Comparison of ENCODE assay signal across 19 cellular contexts in the genomic region with DNA sequence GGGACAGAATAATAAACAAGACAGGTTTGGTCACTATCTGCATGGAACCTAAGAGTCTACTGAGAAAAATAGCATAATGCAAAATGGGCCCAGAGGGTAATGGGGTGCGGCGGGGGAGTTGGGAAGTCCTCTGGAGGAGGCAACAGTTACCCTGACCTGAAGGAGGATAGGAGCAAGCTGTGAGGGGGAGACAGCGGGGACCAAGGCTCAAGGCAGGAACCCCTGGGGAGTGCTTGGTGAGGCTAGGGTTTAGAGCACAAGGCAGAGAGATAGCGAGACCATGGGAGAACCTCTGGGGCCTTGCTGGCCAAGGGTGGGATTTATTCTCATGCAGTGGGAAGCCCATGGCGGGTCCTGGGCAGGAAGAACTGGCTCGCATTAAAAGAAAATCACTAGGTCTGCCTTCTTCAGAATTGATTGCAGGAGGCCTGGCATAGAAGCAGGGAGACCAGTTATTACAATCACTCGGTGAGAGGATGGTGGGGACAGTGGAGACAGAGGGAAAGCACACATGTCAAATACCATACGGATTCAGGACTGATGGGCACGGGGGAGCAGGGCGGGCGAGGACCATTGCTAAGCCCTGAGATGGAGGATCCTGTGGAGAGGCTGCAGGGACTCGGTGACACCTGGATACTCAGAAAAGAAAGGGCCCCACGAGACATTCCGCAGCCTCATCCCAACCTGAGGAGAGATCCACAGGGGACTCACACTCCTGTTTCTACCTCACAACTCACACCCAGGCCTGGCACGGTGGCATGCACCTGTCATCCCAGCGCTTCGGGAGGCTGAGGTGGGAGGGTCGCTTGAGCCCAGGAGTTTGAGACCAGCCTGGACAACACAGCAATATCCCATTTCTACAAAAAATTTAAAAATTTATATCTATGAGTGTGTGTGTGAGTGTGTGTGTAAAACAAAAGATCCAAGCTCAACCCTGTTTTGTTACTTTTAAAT.
DNase-seq lines count a peak whose midpoint lies in the region; ATAC-seq, FAIRE-seq and TF ChIP-seq lines count a peak whose summit lies in the region.
"Had no signal": no experiment of that assay in that cellular context is flagged by ENCODE, and none has a peak within 500 bp of the region (broad histone marks: within the 10 kb centered on the region; RNA-seq: fewer than 3 reads in every experiment).

No MANE protein-coding gene starts in this region.

- no peak overlapping the region for H2AFZ ChIP-seq in HepG2 (ENCODE audit: low read length)

- TF ChIP-seq EP300 in HepG2 (IDR thresholded peaks at IDR 0.05; ENCODE audit: low read depth in 2 of 2, low read length in 2 of 2) = no peak
- no peak for TF ChIP-seq EP300 in HepG2 (CRISPR knock-in tag; IDR thresholded peaks at IDR 0.05; ENCODE audit: borderline replicate concordance)

- H3K27ac Mint-ChIP-seq in central memory CD8-positive, alpha-beta T cell (ENCODE audit: low read depth) = peak overlapping the region; percentile 59
- H3K27ac Mint-ChIP-seq in progenitor cell of endocrine pancreas = peak overlapping the region; percentile 5
- H3K27ac Mint-ChIP-seq in activated CD4-positive, alpha-beta memory T cell treated with anti-CD3 and anti-CD28 coated beads for 36 hours = no peak overlapping the region

- no peak overlapping the region for H3K27ac ChIP-seq in HepG2 (ENCODE audit: extremely low read length, insufficient read depth, low read length)
- no peak overlapping the region for H3K27ac ChIP-seq in right lobe of liver

- no peak for TF ChIP-seq RAD21 in HepG2 (CRISPR knock-in tag; IDR thresholded peaks at IDR 0.05)

- no peak overlapping the region for H3K4me3 ChIP-seq in HepG2 (replicated peaks in 1 of 3; ENCODE audit: insufficient read depth in 1 of 3, low read depth in 2 of 3, low read length in 3 of 3)
- H3K4me3 ChIP-seq in right lobe of liver = no peak overlapping the region

- H3K4me1 Mint-ChIP-seq in central memory CD8-positive, alpha-beta T cell = no peaks in the 10 kb centered on the region
- H3K4me1 Mint-ChIP-seq in progenitor cell of endocrine pancreas (ENCODE audit: low read depth) = peaks cover 8% of the 10 kb centered on the region
- no peaks in the 10 kb centered on the region for H3K4me1 Mint-ChIP-seq in activated CD4-positive, alpha-beta memory T cell treated with anti-CD3 and anti-CD28 coated beads for 36 hours (ENCODE audit: low read depth)

- H3K4me1 ChIP-seq in HepG2 (ENCODE audit: insufficient read depth, low read length) = no peaks in the 10 kb centered on the region
- H3K4me1 ChIP-seq in right lobe of liver = no peaks in the 10 kb centered on the region

- H3K79me2 ChIP-seq in HepG2 (ENCODE audit: insufficient read depth, low read length) = no peaks in the 10 kb centered on the region

- peaks cover 2% of the 10 kb centered on the region for H3K36me3 Mint-ChIP-seq in central memory CD8-positive, alpha-beta T cell (ENCODE audit: insufficient read depth)
- H3K36me3 Mint-ChIP-seq in progenitor cell of endocrine pancreas (ENCODE audit: insufficient read depth) = no peaks in the 10 kb centered on the region
- H3K36me3 Mint-ChIP-seq in activated CD4-positive, alpha-beta memory T cell treated with anti-CD3 and anti-CD28 coated beads for 36 hours = no peaks in the 10 kb centered on the region
- H3K36me3 Mint-ChIP-seq: CD4-positive, alpha-beta memory T cell had no signal

- BruUV-seq in HepG2 (replicated peaks; lab: Mats Ljungman, UMichigan) = no TSS peak

- no peaks in the 10 kb centered on the region for H4K20me1 ChIP-seq in HepG2 (ENCODE audit: insufficient read depth, low read length)

- ATAC-seq in HepG2 = peak; percentile 20
- no peak for ATAC-seq in right lobe of liver
- ATAC-seq in central memory CD8-positive, alpha-beta T cell (replicated peaks; ENCODE audit: extremely low read depth, poor library complexity, severe bottlenecking) = no peak
- ATAC-seq in HG03159 (IDR thresholded peaks at IDR 0.05; ENCODE audit: unreplicated experiment) = no peak

- H3K9me3 ChIP-seq in HepG2 (ENCODE audit: low read length) (no peaks in the 10 kb centered on the region), right lobe of liver (no peaks in the 10 kb centered on the region)

- H3K27me3 ChIP-seq in HepG2 (ENCODE audit: control insufficient read depth in 1 of 2, insufficient read depth in 2 of 2, low read length in 2 of 2) (no peaks in the 10 kb centered on the region), right lobe of liver (no peaks in the 10 kb centered on the region)

- DNase-seq in HepG2 (ENCODE audit: low spot score) (no peak), right lobe of liver (no peak), progenitor cell of endocrine pancreas (ENCODE audit: low spot score, unreplicated experiment) (no peak)
- no peak for DNase-seq in central memory CD8-positive, alpha-beta T cell (ENCODE audit: low spot score in 2 of 2)
- no peak for DNase-seq in activated CD8-positive, alpha-beta memory T cell treated with anti-CD3 and anti-CD28 coated beads for 24 hours
- no peak for DNase-seq in activated CD4-positive, alpha-beta memory T cell treated with anti-CD3 and anti-CD28 coated beads for 36 hours
- DNase-seq: CD4-positive, alpha-beta memory T cell; GOT3; KG1; MV-4-11; NCI-H187; NCI-H2227 treated with DMSO at 0.1 percent for 48 hours; NCI-H510A treated with DMSO at 0.1 percent for 48 hours; NCI-H82; RPMI8226 had no signal

- H3K36me3 ChIP-seq in HepG2 (replicated peaks in 1 of 2; ENCODE audit: control insufficient read depth in 1 of 2, insufficient read depth in 2 of 2, low read length in 2 of 2) (no peaks in the 10 kb centered on the region), right lobe of liver (no peaks in the 10 kb centered on the region)

- CTCF ChIA-PET in HepG2 (lab: Yijun Ruan, JAX; ENCODE audit: low intra/inter-chr PET ratio, low total read pairs) = no interaction called here
- CTCF ChIA-PET in activated CD4-positive, alpha-beta memory T cell treated with anti-CD3 and anti-CD28 coated beads for 36 hours (lab: Charles Lee) = no interaction called here

- in situ Hi-C loops in HepG2 (cut with HindIII; ENCODE audit: extremely low pct_ligation_motif_present, low pct_unique_long_range_greater_than_20kb) = no loop called here

- TF ChIP-seq POLR2A in HepG2 (IDR thresholded peaks at IDR 0.05; ENCODE audit: insufficient read depth in 1 of 2, low read depth in 2 of 2, low read length in 2 of 2) (no peak), right lobe of liver (IDR thresholded peaks at IDR 0.05) (no peak)

- H3K4me3 Mint-ChIP-seq in central memory CD8-positive, alpha-beta T cell = no peak overlapping the region
- no peak overlapping the region for H3K4me3 Mint-ChIP-seq in progenitor cell of endocrine pancreas (ENCODE audit: low read depth)
- H3K4me3 Mint-ChIP-seq in activated CD4-positive, alpha-beta memory T cell treated with anti-CD3 and anti-CD28 coated beads for 36 hours = no peak overlapping the region

- no peak overlapping the region for H3K9ac ChIP-seq in HepG2 (ENCODE audit: insufficient read depth, low read depth, low read length)

- intact Hi-C loops in HepG2 (cut with micrococcal nuclease; ENCODE audit: unreplicated experiment) (no loop called here), right lobe of liver (cut with DNase I) (no loop called here)
- intact Hi-C loops in activated CD4-positive, alpha-beta memory T cell treated with anti-CD3 and anti-CD28 coated beads for 36 hours (cut with micrococcal nuclease) = no loop called here

- no peak for FAIRE-seq in HepG2 (lab: Jason Lieb, UNC)
- FAIRE-seq: A204.1, GM12891, GM18507 had no signal

- H3K9me3 Mint-ChIP-seq in central memory CD8-positive, alpha-beta T cell = no peaks in the 10 kb centered on the region
- peaks cover 5% of the 10 kb centered on the region for H3K9me3 Mint-ChIP-seq in progenitor cell of endocrine pancreas (ENCODE audit: low read depth)
- H3K9me3 Mint-ChIP-seq in activated CD4-positive, alpha-beta memory T cell treated with anti-CD3 and anti-CD28 coated beads for 36 hours = no peaks in the 10 kb centered on the region
- H3K9me3 Mint-ChIP-seq: CD4-positive, alpha-beta memory T cell had no signal

- no peak for TF ChIP-seq CTCF in HepG2 (CRISPR knock-in tag; IDR thresholded peaks at IDR 0.05)
- no peak for TF ChIP-seq CTCF in right lobe of liver (IDR thresholded peaks at IDR 0.05)
- no peak for TF ChIP-seq CTCF in progenitor cell of endocrine pancreas (IDR thresholded peaks at IDR 0.05; ENCODE audit: unreplicated experiment)

- no peaks in the 10 kb centered on the region for H3K27me3 Mint-ChIP-seq in central memory CD8-positive, alpha-beta T cell
- H3K27me3 Mint-ChIP-seq in progenitor cell of endocrine pancreas = peaks cover 3% of the 10 kb centered on the region
- H3K27me3 Mint-ChIP-seq in activated CD4-positive, alpha-beta memory T cell treated with anti-CD3 and anti-CD28 coated beads for 36 hours = no peaks in the 10 kb centered on the region
- H3K27me3 Mint-ChIP-seq: CD4-positive, alpha-beta memory T cell had no signal

- no peak overlapping the region for H3K4me2 ChIP-seq in HepG2 (ENCODE audit: low read depth, low read length)

- POLR2A ChIA-PET in HepG2 (lab: Yijun Ruan, JAX) = no interaction called here
- POLR2A ChIA-PET in activated CD4-positive, alpha-beta memory T cell treated with anti-CD3 and anti-CD28 coated beads for 36 hours (lab: Charles Lee) = no interaction called here

- 89% methylated on average over 18 of the region's 18 CpGs for WGBS in HepG2 (ENCODE audit: low lambda C conversion rate)
- 89% methylated on average over 10 of the region's 18 CpGs for WGBS in right lobe of liver (ENCODE audit: insufficient coverage, low coverage, low lambda C conversion rate, missing lambda C conversion rate)

TF ChIP-seq in HepG2, 621 proteins besides CTCF, POLR2A, EP300 and RAD21:
- TF ChIP-seq POLR2G (IDR thresholded peaks at IDR 0.05; ENCODE audit: low read depth, low read length) (0 out of 2 replicates have a peak, but pooled peaks have one; percentile 37), ZNF883 (CRISPR knock-in tag; IDR thresholded peaks at IDR 0.05; ENCODE audit: not compliant biosample characterization) (no peak)
TF ChIP-seq in HepG2: peak in this region for 1.
